In genomic region chr12:12331896-12332295, GRCh38 we compare ENCODE assay signal across 17 cellular contexts. TPM values are rescaled to one million over a fixed set of nuclear protein-coding genes. Genes with fewer than 3 reads are reported as not detected.
DNase-seq lines count a peak whose midpoint lies in the region; ATAC-seq, FAIRE-seq and TF ChIP-seq lines count a peak whose summit lies in the region.
"Had no signal": no experiment of that assay in that cellular context is flagged by ENCODE, and none has a peak within 500 bp of the region (broad histone marks: within the 10 kb centered on the region; RNA-seq: fewer than 3 reads in every experiment).

No MANE protein-coding gene starts in this region.

- H3K4me1 Mint-ChIP-seq in GM23338 = peaks cover 25% of the 10 kb centered on the region

- no peak overlapping the region for H2AFZ ChIP-seq in GM23338

- no peaks in the 10 kb centered on the region for H4K20me1 ChIP-seq in GM23338 (replicated peaks; ENCODE audit: insufficient read depth)

- no peaks in the 10 kb centered on the region for H3K9me3 ChIP-seq in small intestine (ENCODE audit: control insufficient read depth, low read depth)
- H3K9me3 ChIP-seq: adrenal gland, Caco-2, gastroesophageal sphincter, suprapubic skin had no signal

- H3K36me3 ChIP-seq in GM23338 (ENCODE audit: insufficient read depth) = no peaks in the 10 kb centered on the region
- H3K36me3 ChIP-seq in small intestine (ENCODE audit: control insufficient read depth in 2 of 2, insufficient read depth in 2 of 2, low read length in 2 of 2) = peaks cover 0 to 2% of the 10 kb centered on the region in 2 donors
- H3K36me3 ChIP-seq: adrenal gland, WERI-Rb-1 had no signal

- no peak; the same call in 2 of the 3 replicates for ATAC-seq in GM23338
- ATAC-seq in HG03469 (IDR thresholded peaks at IDR 0.05; ENCODE audit: unreplicated experiment) = no peak
- ATAC-seq: gastroesophageal sphincter, right cardiac atrium had no signal

- DNase-seq in GM23338 (ENCODE audit: low spot score) = no peak
- peak; percentile 10 for DNase-seq in NCI-H774 (lab: John Stamatoyannopoulos, UW)
- peak; percentile 49 for DNase-seq in iPS-NIHi11 (ENCODE audit: low spot score)
- DNase-seq in small intestine = peak; percentile 82
- no peak for DNase-seq in RKO (ENCODE audit: low spot score)
- no peak for DNase-seq in SW 1271 (lab: John Stamatoyannopoulos, UW)
- DNase-seq in Kasumi-1 (lab: John Stamatoyannopoulos, UW) = no peak
- DNase-seq: adrenal gland, NCI-H2081 treated with DMSO at 0.1 percent for 48 hours, right cardiac atrium, WERI-Rb-1 had no signal

- WGBS in small intestine, 3 donors = 10 to 62% (median 35%) methylated on average over 1 of the region's 1 CpG

- H3K4me1 ChIP-seq in GM23338 (ENCODE audit: insufficient read depth) (peaks cover 14% of the 10 kb centered on the region; the same call in 1 of the 2 replicates), small intestine (ENCODE audit: control insufficient read depth in 2 of 2, insufficient read depth in 1 of 2, low read depth in 1 of 2, low read length in 1 of 2) (no peaks in the 10 kb centered on the region)

- H3F3A ChIP-seq in GM23338 (replicated peaks; ENCODE audit: low read depth) = no peaks in the 10 kb centered on the region; the same call in 1 of the 2 replicates

- no peaks in the 10 kb centered on the region for H3K36me3 Mint-ChIP-seq in GM23338 (ENCODE audit: low read depth)

- no peaks in the 10 kb centered on the region for H3K27me3 ChIP-seq in GM23338 (ENCODE audit: insufficient read depth)
- no peaks in the 10 kb centered on the region for H3K27me3 ChIP-seq in small intestine (ENCODE audit: control insufficient read depth in 2 of 2, insufficient read depth in 2 of 2, low read length in 2 of 2)
- H3K27me3 ChIP-seq: adrenal gland, gastroesophageal sphincter, suprapubic skin had no signal

- H3K27me3 Mint-ChIP-seq in GM23338 (ENCODE audit: insufficient read depth, low read depth, poor library complexity) = peaks cover 13% of the 10 kb centered on the region

- H3K9me2 ChIP-seq in GM23338 (ENCODE audit: insufficient read depth) = no peaks in the 10 kb centered on the region

- peak overlapping the region; percentile 40; the same call in 1 of the 2 replicates for H3K27ac Mint-ChIP-seq in GM23338
- H3K27ac Mint-ChIP-seq: memory B cell had no signal

- H3K4me3 ChIP-seq in GM23338 = no peak overlapping the region
- no peak overlapping the region for H3K4me3 ChIP-seq in small intestine (ENCODE audit: low read depth in 1 of 2, low read length in 2 of 2)
- H3K4me3 ChIP-seq: adrenal gland, gastroesophageal sphincter, suprapubic skin had no signal

- no peak overlapping the region for H3K4me3 Mint-ChIP-seq in GM23338
- H3K4me3 Mint-ChIP-seq: central memory CD8-positive, alpha-beta T cell; memory B cell had no signal

- TF ChIP-seq CTCF in GM23338 (conservative IDR thresholded peaks at IDR 0.05; ENCODE audit: low read depth in 2 of 2) = no peak

- no peak for FAIRE-seq in small intestine (lab: Jason Lieb, UNC)

- no peak overlapping the region for H3K27ac ChIP-seq in GM23338 (ENCODE audit: low read depth)
- H3K27ac ChIP-seq in small intestine (ENCODE audit: low read depth in 1 of 2, low read length in 1 of 2) = no peak overlapping the region
- H3K27ac ChIP-seq: adrenal gland, gastroesophageal sphincter, suprapubic skin, WERI-Rb-1 had no signal

- H3K4me2 ChIP-seq in GM23338 = no peak overlapping the region

- no peaks in the 10 kb centered on the region for H3K9me3 Mint-ChIP-seq in GM23338
- H3K9me3 Mint-ChIP-seq: central memory CD8-positive, alpha-beta T cell; memory B cell had no signal

- H3K79me2 ChIP-seq in GM23338 (replicated peaks; ENCODE audit: insufficient read depth) = no peaks in the 10 kb centered on the region

TF ChIP-seq in GM23338, 12 proteins besides CTCF, POLR2A, EP300 and RAD21 (continues in another document):
- no peak for TF ChIP-seq CREB1 (CRISPR knock-in tag; IDR thresholded peaks at IDR 0.05; ENCODE audit: low read depth)
- no peak for TF ChIP-seq ETS1 (IDR thresholded peaks at IDR 0.05)
- no peak for TF ChIP-seq REST (IDR thresholded peaks at IDR 0.05; ENCODE audit: unreplicated experiment)
- TF ChIP-seq STAT1 (IDR thresholded peaks at IDR 0.05; ENCODE audit: unreplicated experiment) = no peak
- TF ChIP-seq NANOG (IDR thresholded peaks at IDR 0.05; ENCODE audit: borderline replicate concordance) = no peak
- TF ChIP-seq ZNF331 (CRISPR knock-in tag; IDR thresholded peaks at IDR 0.05; ENCODE audit: low read depth) = no peak
- TF ChIP-seq ZNF114 (CRISPR knock-in tag; IDR thresholded peaks at IDR 0.05) = no peak
- TF ChIP-seq EZH2 (IDR thresholded peaks at IDR 0.05; ENCODE audit: low read depth, unreplicated experiment) = no peak
- TF ChIP-seq POLR2AphosphoS5 (IDR thresholded peaks at IDR 0.05; ENCODE audit: low read depth) = no peak
- no peak for TF ChIP-seq JUNB (IDR thresholded peaks at IDR 0.05; ENCODE audit: unreplicated experiment)

RNA-seq across cellular contexts. Expression of gene MANSC1, which starts 18.1 kb away (rescaled TPM):
- total RNA-seq in GM23338 (2014; rRNA removed; shearing (Covaris generic)) = 4.0 and 5.1 TPM in 2 replicates
- polyA plus RNA-seq in GM23338 (2016; fragmentation: Nextera tagmentation; extraction: Ambion mirVana) (4.4 and 5.8 TPM in 2 replicates), small intestine (10 to 100 TPM in 1 of 3 donors, 1 to 10 TPM in 2; 5.4 to 23.4 (median 6.8) TPM)

RNA-seq across cellular contexts. Expression of gene BORCS5, which starts 25.0 kb away (rescaled TPM):
- 12.6 and 13.7 TPM in 2 replicates for total RNA-seq in GM23338 (2014; rRNA removed; shearing (Covaris generic))
- polyA plus RNA-seq in GM23338 (2016; fragmentation: Nextera tagmentation; extraction: Ambion mirVana) (11.3 and 14.5 TPM in 2 replicates), small intestine (1 to 10 TPM; 2.2 to 7.5 (median 3.8) TPM)

Comparison
In these comparisons a context has a peak if more than half of its experiments do, and no peak if none do; other contexts are left out.
1. DNase-seq: peak in NCI-H774 (single experiment), iPS-NIHi11 (single experiment) and small intestine (single experiment); none in GM23338 (single experiment), RKO (single experiment), SW 1271 (0 of 2) and Kasumi-1 (0 of 2).